ENCODE assay signal across 9 cellular contexts in the genomic region with DNA sequence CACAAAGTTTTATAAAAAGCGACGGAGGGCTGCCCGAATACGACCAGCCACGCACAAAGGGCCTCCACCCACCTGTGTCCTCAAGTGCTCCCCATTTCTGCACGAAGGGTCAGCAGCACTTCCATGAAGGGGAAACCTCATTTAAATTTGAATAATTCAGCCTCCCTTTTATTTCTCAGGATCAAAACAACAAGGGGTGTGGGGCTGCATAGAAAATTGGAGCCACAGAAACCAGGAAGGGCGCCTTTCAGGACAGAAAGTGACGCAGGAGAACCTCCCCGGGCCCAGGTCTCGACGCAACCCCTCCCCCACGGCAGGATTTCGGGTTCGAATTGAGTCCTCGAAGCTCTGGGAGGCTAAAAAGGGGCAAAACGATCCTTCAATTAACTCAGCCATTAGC. TPM values are rescaled to one million over a fixed set of nuclear protein-coding genes. Genes with fewer than 3 reads are reported as not detected.
DNase-seq lines count a peak whose midpoint lies in the region; ATAC-seq and TF ChIP-seq lines count a peak whose summit lies in the region.
"Had no signal": no experiment of that assay in that cellular context is flagged by ENCODE, and none has a peak within 500 bp of the region (broad histone marks: within the 10 kb centered on the region; RNA-seq: fewer than 3 reads in every experiment).

No MANE protein-coding gene starts in this region.

- H3K9me3 ChIP-seq in muscle layer of duodenum (ENCODE audit: control insufficient read depth in 1 of 2, low read length in 2 of 2) (no peaks in the 10 kb centered on the region), vagina (no peaks in the 10 kb centered on the region)

- peaks cover 0 to 61% (median 14%) of the 10 kb centered on the region in 45 donors for H3K27me3 ChIP-seq in dorsolateral prefrontal cortex
- peaks cover 31% of the 10 kb centered on the region for H3K27me3 ChIP-seq in muscle layer of duodenum (ENCODE audit: low read depth, low read length)
- H3K27me3 ChIP-seq in vagina, result peaks cover 8% of the 10 kb centered on the region

- H3K36me3 ChIP-seq in muscle layer of duodenum (ENCODE audit: control insufficient read depth in 1 of 2, insufficient read depth in 2 of 2, low read length in 2 of 2) (no peaks in the 10 kb centered on the region), vagina (no peaks in the 10 kb centered on the region)

- ATAC-seq in activated naive CD4-positive, alpha-beta T cell treated with anti-CD3 and anti-CD28 coated beads, Interleukin-2, amount 50 U/mL, for 72 hours, result no peak
- ATAC-seq in GM18861 (IDR thresholded peaks at IDR 0.05; ENCODE audit: unreplicated experiment), result no peak
- no peak for ATAC-seq in GM18867 (IDR thresholded peaks at IDR 0.05; ENCODE audit: unreplicated experiment)
- ATAC-seq in activated CD4-positive, CD25-positive, alpha-beta regulatory T cell treated with anti-CD3 and anti-CD28 coated beads, Interleukin-2, amount 50 U/mL, for 24 hours, result no peak

- no peak for TF ChIP-seq POLR2A in vagina (IDR thresholded peaks at IDR 0.05)

- DNase-seq in activated naive CD4-positive, alpha-beta T cell treated with anti-CD3 and anti-CD28 coated beads for 36 hours, result no peak
- no peak for DNase-seq in activated naive CD4-positive, alpha-beta T cell treated with anti-CD3 and anti-CD28 coated beads, Interleukin-2, amount 50 U/mL, for 72 hours (ENCODE audit: low spot score in 2 of 2)
- DNase-seq in dorsolateral prefrontal cortex (peak in 1 of 10 donors; percentile 66), vagina (ENCODE audit: extremely low spot score in 2 of 2) (no peak)
- DNase-seq: IMR-90 had no signal

- intact Hi-C loops in activated naive CD4-positive, alpha-beta T cell treated with anti-CD3 and anti-CD28 coated beads for 36 hours (cut with micrococcal nuclease), result loop anchor here (5.0 kb wide), 1 partner anchor 237 kb away; no protein-coding TSS in a partner anchor
- intact Hi-C loops in dorsolateral prefrontal cortex (cut with DNase I) (loop anchor here in 1 of 2 donors (5.0 to 10.0 kb wide), 2 partner anchors 107 to 225 kb away; no protein-coding TSS in a partner anchor), vagina (cut with DNase I) (loop anchor here (5.0 kb wide), 1 partner anchor 107 kb away; no protein-coding TSS in a partner anchor)

- H3K4me1 Mint-ChIP-seq in activated naive CD4-positive, alpha-beta T cell treated with anti-CD3 and anti-CD28 coated beads for 36 hours (ENCODE audit: low read depth), result peaks cover 7% of the 10 kb centered on the region

- H3K4me3 ChIP-seq in dorsolateral prefrontal cortex, result peak overlapping the region in 57 of 59 donors; percentile 12 to 72 (median 59)
- H3K4me3 ChIP-seq in muscle layer of duodenum (ENCODE audit: low read depth in 1 of 2, low read length in 2 of 2), result peak overlapping the region; percentile 11 to 60
- H3K4me3 ChIP-seq in vagina, result peak overlapping the region in 1 of 2 donors; percentile 53

- H3K27ac ChIP-seq in dorsolateral prefrontal cortex, result peak overlapping the region in 48 of 59 donors; percentile 4 to 85 (median 69)
- H3K27ac ChIP-seq in muscle layer of duodenum (ENCODE audit: low read length), result peak overlapping the region; percentile 77
- peak overlapping the region; percentile 62 for H3K27ac ChIP-seq in vagina

- H3K4me1 ChIP-seq in muscle layer of duodenum (ENCODE audit: control insufficient read depth in 1 of 2, insufficient read depth in 2 of 2, low read length in 2 of 2), result peaks cover 0 to 34% of the 10 kb centered on the region in 2 donors
- H3K4me1 ChIP-seq in vagina, result peaks cover 66% of the 10 kb centered on the region

- H3K27me3 Mint-ChIP-seq in activated naive CD4-positive, alpha-beta T cell treated with anti-CD3 and anti-CD28 coated beads for 36 hours (ENCODE audit: low read depth), result peaks cover 21% of the 10 kb centered on the region

- H3K27ac Mint-ChIP-seq in activated naive CD4-positive, alpha-beta T cell treated with anti-CD3 and anti-CD28 coated beads for 36 hours, result no peak overlapping the region
- no peak overlapping the region for H3K27ac Mint-ChIP-seq in activated naive CD4-positive, alpha-beta T cell treated with anti-CD3 and anti-CD28 coated beads, Interleukin-2, amount 50 U/mL, for 72 hours

- CTCF ChIA-PET in activated naive CD4-positive, alpha-beta T cell treated with anti-CD3 and anti-CD28 coated beads for 36 hours (lab: Charles Lee), result no interaction called here

- no peaks in the 10 kb centered on the region for H3K9me3 Mint-ChIP-seq in activated naive CD4-positive, alpha-beta T cell treated with anti-CD3 and anti-CD28 coated beads for 36 hours
- H3K9me3 Mint-ChIP-seq in activated naive CD4-positive, alpha-beta T cell treated with anti-CD3 and anti-CD28 coated beads, Interleukin-2, amount 50 U/mL, for 72 hours, result no peaks in the 10 kb centered on the region

- no peak for TF ChIP-seq CTCF in dorsolateral prefrontal cortex (IDR thresholded peaks at IDR 0.05 in 54 of 56, conservative IDR thresholded peaks at IDR 0.05 in 2 of 56; ENCODE audit: low read depth in 1 of 56, partially characterized antibody in 56 of 56)
- no peak for TF ChIP-seq CTCF in vagina (IDR thresholded peaks at IDR 0.05)

- peak overlapping the region; percentile 41 for H3K4me3 Mint-ChIP-seq in activated naive CD4-positive, alpha-beta T cell treated with anti-CD3 and anti-CD28 coated beads for 36 hours

- H3K36me3 Mint-ChIP-seq in activated naive CD4-positive, alpha-beta T cell treated with anti-CD3 and anti-CD28 coated beads for 36 hours (ENCODE audit: low read depth), result no peaks in the 10 kb centered on the region
- H3K36me3 Mint-ChIP-seq in activated naive CD4-positive, alpha-beta T cell treated with anti-CD3 and anti-CD28 coated beads, Interleukin-2, amount 50 U/mL, for 72 hours, result no peaks in the 10 kb centered on the region

RNA-seq across cellular contexts. Expression of gene NRARP, which starts 2.1 kb away (rescaled TPM):
- total RNA-seq in activated naive CD4-positive, alpha-beta T cell treated with anti-CD3 and anti-CD28 coated beads for 36 hours, result 1 to 10 TPM; 1.8 to 2.2 TPM
- total RNA-seq in activated naive CD4-positive, alpha-beta T cell treated with anti-CD3 and anti-CD28 coated beads, Interleukin-2, amount 50 U/mL, for 72 hours, result 1 to 10 TPM in 1 of 2 donors, under 1 TPM in 1; 0.61 to 3.1 TPM
- 10 to 100 TPM in 47 of 120 experiments, 1 to 10 TPM in 73; 4.6 to 17.2 (median 9.3) TPM for total RNA-seq in dorsolateral prefrontal cortex
- total RNA-seq in vagina, result 29.5 TPM
- total RNA-seq: IMR-90 had no signal

RNA-seq across cellular contexts. Expression of gene TOR4A, which starts 22.4 kb away (rescaled TPM):
- 1 to 10 TPM in 1 of 2 experiments, under 1 TPM in 1; 0.93 to 1.1 TPM for total RNA-seq in activated naive CD4-positive, alpha-beta T cell treated with anti-CD3 and anti-CD28 coated beads for 36 hours
- 1 to 10 TPM; 2.6 to 8.8 TPM for total RNA-seq in activated naive CD4-positive, alpha-beta T cell treated with anti-CD3 and anti-CD28 coated beads, Interleukin-2, amount 50 U/mL, for 72 hours
- total RNA-seq in dorsolateral prefrontal cortex, result 1 to 10 TPM in 106 of 120 experiments, under 1 TPM in 14; 0.75 to 5.2 (median 1.7) TPM
- total RNA-seq in vagina, result 13.0 TPM

RNA-seq across cellular contexts. Expression of gene NELFB, which starts 44.8 kb away (rescaled TPM):
- total RNA-seq in activated naive CD4-positive, alpha-beta T cell treated with anti-CD3 and anti-CD28 coated beads for 36 hours, result 10 to 100 TPM; 47.0 to 47.1 TPM
- total RNA-seq in activated naive CD4-positive, alpha-beta T cell treated with anti-CD3 and anti-CD28 coated beads, Interleukin-2, amount 50 U/mL, for 72 hours, result 10 to 100 TPM; 57.6 to 58.4 TPM
- total RNA-seq in dorsolateral prefrontal cortex, result 100 to 1,000 TPM in 1 of 120 experiments, 10 to 100 TPM in 119; 50.4 to 106 (median 64.4) TPM
- total RNA-seq in vagina, result 44.0 TPM

RNA-seq across cellular contexts. Expression of gene STPG3, which starts 48.9 kb away (rescaled TPM):
- total RNA-seq in activated naive CD4-positive, alpha-beta T cell treated with anti-CD3 and anti-CD28 coated beads for 36 hours, result not detected
- total RNA-seq in activated naive CD4-positive, alpha-beta T cell treated with anti-CD3 and anti-CD28 coated beads, Interleukin-2, amount 50 U/mL, for 72 hours, result not detected
- not detected for total RNA-seq in dorsolateral prefrontal cortex
- total RNA-seq in vagina, result not detected
- total RNA-seq: IMR-90 had no signal

RNA-seq across cellular contexts. Expression of gene TUBB4B, which starts 58.9 kb away (rescaled TPM):
- 100 to 1,000 TPM; 193 to 196 TPM for total RNA-seq in activated naive CD4-positive, alpha-beta T cell treated with anti-CD3 and anti-CD28 coated beads for 36 hours
- 100 to 1,000 TPM; 277 to 307 TPM for total RNA-seq in activated naive CD4-positive, alpha-beta T cell treated with anti-CD3 and anti-CD28 coated beads, Interleukin-2, amount 50 U/mL, for 72 hours
- total RNA-seq in dorsolateral prefrontal cortex (100 to 1,000 TPM; 132 to 331 (median 230) TPM), vagina (312 TPM)
